8 cellular contexts compared by ENCODE assay signal in genomic region chr11:10900686-10901415, GRCh38. TPM values are rescaled to one million over a fixed set of nuclear protein-coding genes. Genes with fewer than 3 reads are reported as not detected.
DNase-seq lines count a peak whose midpoint lies in the region; ATAC-seq and TF ChIP-seq lines count a peak whose summit lies in the region.

No MANE protein-coding gene starts in this region.

- no peaks in the 10 kb centered on the region for H3K9me3 ChIP-seq in PC-9 (ENCODE audit: insufficient read depth, low read depth)
- no peaks in the 10 kb centered on the region for H3K9me3 ChIP-seq in ovary

- ATAC-seq in left lobe of liver: no peak
- no peak for ATAC-seq in GM18861 (IDR thresholded peaks at IDR 0.05; ENCODE audit: unreplicated experiment)

- CTCF ChIA-PET in PC-9 (lab: Charles Lee): interaction anchor here (0.5 kb wide), 1 partner anchor 43 kb away, joined by 10 read pairs; the partner anchor contains the start of gene ZBED5

- POLR2A ChIA-PET in PC-9 (lab: Charles Lee; ENCODE audit: unreplicated experiment): interaction anchor here (0.5 to 1.7 kb wide), 5 partner anchors 9 to 155 kb away, joined by 3 to 23 read pairs (median 14); partner anchors contain the start of genes EIF4G2 and ZBED5

- peak overlapping the region; percentile 98 for H3K27ac ChIP-seq in PC-9
- H3K27ac ChIP-seq in ovary: peak overlapping the region; percentile 43 to 84

- peaks cover 61% of the 10 kb centered on the region for H3K4me1 ChIP-seq in PC-9 (replicated peaks; ENCODE audit: insufficient read depth)
- peaks cover 11% of the 10 kb centered on the region for H3K4me1 ChIP-seq in ovary (ENCODE audit: insufficient read depth)

- H3F3A ChIP-seq in PC-9 (ENCODE audit: insufficient read depth, low read depth): peaks cover 53% of the 10 kb centered on the region

- TF ChIP-seq POLR2A in erythroblast (IDR thresholded peaks at IDR 0.05; ENCODE audit: low read length) (no peak), ovary (IDR thresholded peaks at IDR 0.05) (no peak)

- no TSS peak for BruUV-seq in PC-9 (replicated peaks; lab: Mats Ljungman, UMichigan)

- peak overlapping the region; percentile 39; the same call in 1 of the 2 replicates for H3K4me3 ChIP-seq in PC-9
- H3K4me3 ChIP-seq in ovary: no peak overlapping the region

- peak overlapping the region; percentile 18; the same call in 1 of the 2 replicates for H2AFZ ChIP-seq in PC-9

- TF ChIP-seq CTCF in PC-9 (conservative IDR thresholded peaks at IDR 0.05): no peak
- no peak for TF ChIP-seq CTCF in ovary (IDR thresholded peaks at IDR 0.05)

- 48 to 66% (median 55%) methylated on average over 7 of the region's 7 CpGs for WGBS in ovary, 3 donors

- H4K20me1 ChIP-seq in PC-9 (ENCODE audit: insufficient read depth): no peaks in the 10 kb centered on the region

- TF ChIP-seq EP300 in ovary (IDR thresholded peaks at IDR 0.05): no peak

- intact Hi-C loops in PC-9 (cut with micrococcal nuclease; ENCODE audit: unreplicated experiment) (loop anchor here (1.0 kb wide), 1 partner anchor 30 kb away; no protein-coding TSS in a partner anchor), ovary (cut with DNase I) (no loop called here)

- H3K4me2 ChIP-seq in PC-9: peak overlapping the region; percentile 93

- H3K9me2 ChIP-seq in PC-9 (ENCODE audit: insufficient read depth): no peaks in the 10 kb centered on the region

- DNase-seq in DMS 273 treated with DMSO at 0.1 percent for 48 hours (lab: John Stamatoyannopoulos, UW): peak; percentile 2
- DNase-seq in PC-9: peak in 1 of 2 experiments; percentile 65
- DNase-seq in erythroblast (lab: John Stamatoyannopoulos, UW): peak; percentile 29 to 71
- DNase-seq in ovary: no peak
- DNase-seq in left lobe of liver (ENCODE audit: low spot score): no peak
- DNase-seq in COLO829 (ENCODE audit: low spot score): no peak
- DNase-seq in SIG-M5 treated with dmso at 0.1 percent for 504 hours (lab: John Stamatoyannopoulos, UW; ENCODE audit: unreplicated experiment): no peak

- peaks cover 8% of the 10 kb centered on the region; the same call in 1 of the 2 replicates for H3K79me2 ChIP-seq in PC-9 (ENCODE audit: low read depth)

- H3K27me3 ChIP-seq in PC-9 (ENCODE audit: insufficient read depth, low read depth) (no peaks in the 10 kb centered on the region), ovary (no peaks in the 10 kb centered on the region)

- H3K36me3 ChIP-seq in PC-9 (ENCODE audit: low read depth) (no peaks in the 10 kb centered on the region), ovary (no peaks in the 10 kb centered on the region)

RNA-seq across cellular contexts. Expression of gene ZBED5, which starts 43.0 kb away (rescaled TPM):
- total RNA-seq in PC-9 (2021): 14.7 and 21.5 TPM in 2 replicates
- total RNA-seq in ovary: 10 to 100 TPM; 27.8 to 69.4 (median 56.9) TPM
- polyA plus RNA-seq in ovary: 10 to 100 TPM; 33.8 to 42.2 TPM
- total RNA-seq in left lobe of liver: 7.1 TPM

Comparison
In these comparisons a context has a peak if more than half of its experiments do, and no peak if none do; other contexts are left out.
1. DNase-seq: peak in DMS 273 treated with DMSO at 0.1 percent for 48 hours (single experiment) and erythroblast (2 of 2); none in ovary (0 of 5), left lobe of liver (single experiment), COLO829 (single experiment) and SIG-M5 treated with dmso at 0.1 percent for 504 hours (single experiment).